Comparison of ENCODE assay signal across 8 cellular contexts in genomic region chr1:16243936-16244649, GRCh38. TPM values are rescaled to one million over a fixed set of nuclear protein-coding genes. Genes with fewer than 3 reads are reported as not detected.
DNase-seq lines count a peak whose midpoint lies in the region; ATAC-seq, FAIRE-seq and TF ChIP-seq lines count a peak whose summit lies in the region.

No MANE protein-coding gene starts in this region.

- CTCF ChIA-PET in HepG2 (lab: Yijun Ruan, JAX; ENCODE audit: low intra/inter-chr PET ratio, low total read pairs), result interaction anchor here (0.8 to 1.6 kb wide), 6 partner anchors 24 to 171 kb away, joined by 3 to 14 read pairs (median 7); partner anchors contain the start of gene FAM131C

- in situ Hi-C loops in HepG2 (cut with HindIII; ENCODE audit: extremely low pct_ligation_motif_present, low pct_unique_long_range_greater_than_20kb), result loop anchor here (5.0 kb wide), 2 partner anchors 37 to 167 kb away; no protein-coding TSS in a partner anchor

- H3K36me3 ChIP-seq in H7 (replicated peaks; ENCODE audit: control insufficient read depth, insufficient read depth, low read length) (no peaks in the 10 kb centered on the region), HepG2 (replicated peaks in 1 of 2; ENCODE audit: control insufficient read depth in 1 of 2, insufficient read depth in 2 of 2, low read length in 2 of 2) (peaks cover 2 to 9% of the 10 kb centered on the region in 2 experiments; a peak in 1 of 5 replicates)

- peaks cover 30% of the 10 kb centered on the region for H3K4me1 ChIP-seq in HepG2 (ENCODE audit: insufficient read depth, low read length)

- no peak overlapping the region for H2AFZ ChIP-seq in HepG2 (ENCODE audit: low read length)

- peak; percentile 64 for ATAC-seq in HepG2
- no peak for ATAC-seq in GM18858 (IDR thresholded peaks at IDR 0.05; ENCODE audit: unreplicated experiment)

- H3K27ac ChIP-seq in HepG2 (ENCODE audit: extremely low read length, insufficient read depth, low read length), result no peak overlapping the region

- no peaks in the 10 kb centered on the region for H4K20me1 ChIP-seq in HepG2 (ENCODE audit: insufficient read depth, low read length)

- no peaks in the 10 kb centered on the region for H3K79me2 ChIP-seq in HepG2 (ENCODE audit: insufficient read depth, low read length)

- H3K27me3 ChIP-seq in H7 (ENCODE audit: control insufficient read depth, insufficient read depth, low read length) (no peaks in the 10 kb centered on the region), HepG2 (ENCODE audit: control insufficient read depth in 1 of 2, insufficient read depth in 2 of 2, low read length in 2 of 2) (no peaks in the 10 kb centered on the region)

- intact Hi-C loops in HepG2 (cut with micrococcal nuclease; ENCODE audit: unreplicated experiment), result loop anchor here (1.0 to 2.0 kb wide), 2 partner anchors 39 to 165 kb away; no protein-coding TSS in a partner anchor

- peak; percentile 81 for TF ChIP-seq RAD21 in HepG2 (CRISPR knock-in tag; IDR thresholded peaks at IDR 0.05)

- no peak for TF ChIP-seq POLR2A in HepG2 (IDR thresholded peaks at IDR 0.05; ENCODE audit: insufficient read depth in 1 of 2, low read depth in 2 of 2, low read length in 2 of 2)

- peak; percentile 67 to 71 for DNase-seq in AML-193 (lab: John Stamatoyannopoulos, UW)
- DNase-seq in H7, result peak; percentile 85
- DNase-seq in NCI-H510A (lab: John Stamatoyannopoulos, UW), result peak; percentile 78
- DNase-seq in activated CD4-positive, alpha-beta T cell treated with anti-CD3 and anti-CD28 coated beads for 1 hour, result peak; percentile 68
- peak; percentile 89 for DNase-seq in cerebellar cortex (ENCODE audit: low spot score)
- peak; percentile 68 for DNase-seq in HepG2 (ENCODE audit: low spot score)
- DNase-seq in stimulated activated CD4-positive, alpha-beta T cell treated with anti-CD3 and anti-CD28 coated beads, Interleukin-4, amount 100 ng/mL, for 4 hours, result peak; percentile 65 to 71

- FAIRE-seq in HepG2 (lab: Jason Lieb, UNC), result peak; percentile 82

- H3K9ac ChIP-seq in HepG2 (ENCODE audit: insufficient read depth, low read depth, low read length), result no peak overlapping the region

- H3K4me3 ChIP-seq in H7 (ENCODE audit: insufficient read depth, low read depth, low read length) (no peak overlapping the region), HepG2 (replicated peaks in 1 of 3; ENCODE audit: insufficient read depth in 1 of 3, low read depth in 2 of 3, low read length in 3 of 3) (no peak overlapping the region)

- WGBS in HepG2 (ENCODE audit: low lambda C conversion rate), result 22% methylated on average over 8 of the region's 8 CpGs

- POLR2A ChIA-PET in HepG2 (lab: Yijun Ruan, JAX), result interaction anchor here (0.8 kb wide), 1 partner anchor 165 kb away, joined by 3 read pairs; no protein-coding TSS in a partner anchor

- peak; percentile 88 for TF ChIP-seq CTCF in HepG2 (CRISPR knock-in tag; IDR thresholded peaks at IDR 0.05)

- no TSS peak for BruUV-seq in HepG2 (replicated peaks; lab: Mats Ljungman, UMichigan)

- H3K9me3 ChIP-seq in HepG2 (ENCODE audit: low read length), result no peaks in the 10 kb centered on the region

- TF ChIP-seq EP300 in HepG2 (IDR thresholded peaks at IDR 0.05; ENCODE audit: low read depth in 2 of 2, low read length in 2 of 2), result no peak
- TF ChIP-seq EP300 in HepG2 (CRISPR knock-in tag; IDR thresholded peaks at IDR 0.05; ENCODE audit: borderline replicate concordance), result no peak

- H3K4me2 ChIP-seq in HepG2 (ENCODE audit: low read depth, low read length), result peak overlapping the region; percentile 13; the same call in 1 of the 2 replicates

TF ChIP-seq in HepG2, 621 proteins besides CTCF, POLR2A, EP300 and RAD21 (continues in another document):
- TF ChIP-seq SMC3 (IDR thresholded peaks at IDR 0.05; ENCODE audit: low read length) (peak; percentile 80), STAG1 (CRISPR knock-in tag; IDR thresholded peaks at IDR 0.05) (peak; percentile 91), KDM2A (CRISPR knock-in tag; IDR thresholded peaks at IDR 0.05; ENCODE audit: borderline replicate concordance, low read depth) (peak; percentile 36; the same call in 1 of the 2 replicates), ZNF687 (CRISPR knock-in tag; IDR thresholded peaks at IDR 0.05) (peak; percentile 20; the same call in 1 of the 2 replicates)

RNA-seq across cellular contexts. Expression of gene CPLANE2, which starts 7.1 kb away (rescaled TPM):
- 6.4 and 9.1 TPM in 2 replicates for total RNA-seq in H7 (2014; rRNA removed; shearing (Covaris generic))
- 0.98 and 1.6 TPM in 2 replicates for total RNA-seq in HepG2 (2016; rRNA removed; fragmentation: Illumina TruSeq; extraction: Trizol)
- total RNA-seq in HepG2 (2016; cell fraction: cytosol; rRNA removed; fragmentation: Illumina TruSeq; extraction: Trizol; ENCODE audit: low read depth), result 0.62 and 0.71 TPM in 2 replicates
- total RNA-seq in HepG2 (2016; cell fraction: insoluble cytoplasmic fraction; rRNA removed; fragmentation: Illumina TruSeq; extraction: Trizol), result 1.00 and 1.9 TPM in 2 replicates
- 1.8 and 1.9 TPM in 2 replicates for total RNA-seq in HepG2 (2016; cell fraction: membrane; rRNA removed; fragmentation: Illumina TruSeq; extraction: Trizol)
- total RNA-seq in HepG2 (2016; cell fraction: nucleus; rRNA removed; fragmentation: Illumina TruSeq; extraction: Trizol), result 0.99 and 1.3 TPM in 2 replicates
- polyA plus RNA-seq in HepG2 (2011; rRNA removed), result 0.27 and 0.29 TPM in 2 replicates
- 0.12 and 0.42 TPM in 2 replicates for polyA plus RNA-seq in HepG2 (2011; cell fraction: cytosol; rRNA removed)
- 0.43 and 0.48 TPM in 2 replicates for polyA plus RNA-seq in HepG2 (2011; cell fraction: nucleus; rRNA removed)
- 0.38 and 0.53 TPM in 2 replicates for polyA plus RNA-seq in HepG2 (2012)
- polyA plus RNA-seq in HepG2 (2016; cell fraction: cytosol; fragmentation: Illumina TruSeq; extraction: Trizol; ENCODE audit: low read depth), result 0.38 and 0.65 TPM in 2 replicates
- 0.47 and 0.85 TPM in 2 replicates for polyA plus RNA-seq in HepG2 (2016; cell fraction: insoluble cytoplasmic fraction; fragmentation: Illumina TruSeq; extraction: Trizol; ENCODE audit: low read depth)
- polyA plus RNA-seq in HepG2 (2016; cell fraction: membrane; fragmentation: Illumina TruSeq; extraction: Trizol; ENCODE audit: low read depth), result 0.76 and 1.2 TPM in 2 replicates
- 0.41 and 2.0 TPM in 2 replicates for polyA plus RNA-seq in HepG2 (2016; cell fraction: nucleus; fragmentation: Illumina TruSeq; extraction: Trizol; ENCODE audit: insufficient read depth, low read depth)
- 4.2 and 10.4 TPM in 2 replicates for polyA minus RNA-seq in HepG2 (2011; rRNA and poly(A)+ RNA removed; ENCODE audit: low replicate concordance)
- polyA minus RNA-seq in HepG2 (2011; cell fraction: cytosol; rRNA and poly(A)+ RNA removed), result 2.1 TPM in 1 of 2 replicates, not detected in the other
- 0.39 and 1.1 TPM in 2 replicates for polyA minus RNA-seq in HepG2 (2011; cell fraction: nucleus; rRNA and poly(A)+ RNA removed)

RNA-seq across cellular contexts. Expression of gene ARHGEF19, which starts 31.6 kb away (rescaled TPM):
- 16.2 and 21.0 TPM in 2 replicates for total RNA-seq in H7 (2014; rRNA removed; shearing (Covaris generic))
- 1.8 and 2.0 TPM in 2 replicates for total RNA-seq in HepG2 (2016; rRNA removed; fragmentation: Illumina TruSeq; extraction: Trizol)
- 0.53 and 1.0 TPM in 2 replicates for total RNA-seq in HepG2 (2016; cell fraction: cytosol; rRNA removed; fragmentation: Illumina TruSeq; extraction: Trizol; ENCODE audit: low read depth)
- 1.4 and 2.3 TPM in 2 replicates for total RNA-seq in HepG2 (2016; cell fraction: insoluble cytoplasmic fraction; rRNA removed; fragmentation: Illumina TruSeq; extraction: Trizol)
- total RNA-seq in HepG2 (2016; cell fraction: membrane; rRNA removed; fragmentation: Illumina TruSeq; extraction: Trizol), result 1.3 and 1.5 TPM in 2 replicates
- 1.9 and 2.1 TPM in 2 replicates for total RNA-seq in HepG2 (2016; cell fraction: nucleus; rRNA removed; fragmentation: Illumina TruSeq; extraction: Trizol)
- polyA plus RNA-seq in HepG2 (2011; rRNA removed), result 1.7 and 2.2 TPM in 2 replicates
- polyA plus RNA-seq in HepG2 (2011; cell fraction: cytosol; rRNA removed), result 1.7 and 2.2 TPM in 2 replicates
- polyA plus RNA-seq in HepG2 (2011; cell fraction: nucleus; rRNA removed), result 9.9 and 10.1 TPM in 2 replicates
- polyA plus RNA-seq in HepG2 (2012), result 0.88 and 1.6 TPM in 2 replicates
- 0.47 and 1.2 TPM in 2 replicates for polyA plus RNA-seq in HepG2 (2016; cell fraction: cytosol; fragmentation: Illumina TruSeq; extraction: Trizol; ENCODE audit: low read depth)
- polyA plus RNA-seq in HepG2 (2016; cell fraction: insoluble cytoplasmic fraction; fragmentation: Illumina TruSeq; extraction: Trizol; ENCODE audit: low read depth), result 1.7 and 2.2 TPM in 2 replicates
- polyA plus RNA-seq in HepG2 (2016; cell fraction: membrane; fragmentation: Illumina TruSeq; extraction: Trizol; ENCODE audit: low read depth), result 0.94 and 1.7 TPM in 2 replicates
- 4.0 and 5.0 TPM in 2 replicates for polyA plus RNA-seq in HepG2 (2016; cell fraction: nucleus; fragmentation: Illumina TruSeq; extraction: Trizol; ENCODE audit: insufficient read depth, low read depth)
- polyA minus RNA-seq in HepG2 (2011; rRNA and poly(A)+ RNA removed; ENCODE audit: low replicate concordance), result 1.3 and 7.5 TPM in 2 replicates
- polyA minus RNA-seq in HepG2 (2011; cell fraction: cytosol; rRNA and poly(A)+ RNA removed), result 0.69 and 0.79 TPM in 2 replicates
- polyA minus RNA-seq in HepG2 (2011; cell fraction: nucleus; rRNA and poly(A)+ RNA removed), result 1.4 and 2.1 TPM in 2 replicates
